In genomic region chr3:10379961-10380360, GRCh38 we compare ENCODE assay signal across 21 cellular contexts.
"Had no signal": no experiment of that assay in that cellular context is flagged by ENCODE, and none has a peak within 500 bp of the region (broad histone marks: within the 10 kb centered on the region; RNA-seq: fewer than 3 reads in every experiment).

No MANE protein-coding gene starts in this region.

- H3K36me3 ChIP-seq: MG63, SJSA1 had no signal

- DNase-seq: IMR-90, Karpas-422, KG1, MG63, NCI-H1092, NCI-H1105 treated with DMSO at 0.1 percent for 48 hours, NCI-H1417 treated with DMSO at 0.1 percent for 48 hours, NCI-H146, NCI-H1694 treated with DMSO at 0.1 percent for 48 hours, NCI-H1930, NCI-H2081, NCI-H2107, NCI-H2227 treated with DMSO at 0.1 percent for 48 hours, NCI-H524, NCI-H526 treated with DMSO at 0.1 percent for 48 hours, NCI-H748 treated with DMSO at 0.1 percent for 48 hours, Right ventricle myocardium superior, RPMI8226, SIG-M5 had no signal

- H3K27ac ChIP-seq: SJSA1, SK-N-MC had no signal

- H3K9me3 ChIP-seq: MG63, SJSA1 had no signal

- H3K4me3 ChIP-seq: MG63, SJSA1, SK-N-MC had no signal

- H3K4me1 ChIP-seq: SJSA1 had no signal

- H3K27me3 ChIP-seq: MG63, SJSA1 had no signal
